Comparison of ENCODE assay signal across 8 cellular contexts in genomic region chr9:133992780-133993634, GRCh38. TPM values are rescaled to one million over a fixed set of nuclear protein-coding genes. Genes with fewer than 3 reads are reported as not detected.
DNase-seq lines count a peak whose midpoint lies in the region; ATAC-seq and TF ChIP-seq lines count a peak whose summit lies in the region.

No MANE protein-coding gene starts in this region.

- H2AFZ ChIP-seq in hepatocyte: peak overlapping the region; percentile 94

- ATAC-seq in HG02642 (IDR thresholded peaks at IDR 0.05; ENCODE audit: poor library complexity, unreplicated experiment) (peak; percentile 61), T-helper 17 cell (peak; percentile 84), gastrocnemius medialis (peak; percentile 53 to 57)

- in situ Hi-C loops in gastrocnemius medialis (cut with MboI; ENCODE audit: low sequenced_read_pairs in 4 of 4): loop anchor here in 3 of 4 donors (10.0 kb wide), 1 partner anchor 198 kb away; no protein-coding TSS in a partner anchor

- TF ChIP-seq CTCF in GM10266 (IDR thresholded peaks at IDR 0.05; ENCODE audit: control insufficient read depth, insufficient read depth, low read depth, missing control alignments) (peak; percentile 57), hepatocyte (IDR thresholded peaks at IDR 0.05; ENCODE audit: poor library complexity) (peak; percentile 57), gastrocnemius medialis (IDR thresholded peaks at IDR 0.05 in 4 of 5, conservative IDR thresholded peaks at IDR 0.05 in 1 of 5) (peak in 1 of 5 experiments; percentile 21)

- H3K4me3 ChIP-seq in hepatocyte (peak overlapping the region; percentile 100), gastrocnemius medialis (peak overlapping the region; percentile 64 to 80 (median 72))

- peaks cover 29% of the 10 kb centered on the region for H4K20me1 ChIP-seq in hepatocyte (ENCODE audit: insufficient read depth, poor library complexity, severe bottlenecking)

- H3K9me3 ChIP-seq in T-helper 17 cell (ENCODE audit: control insufficient read depth, low read length, poor library complexity, severe bottlenecking): no peaks in the 10 kb centered on the region
- no peaks in the 10 kb centered on the region for H3K9me3 ChIP-seq in hepatocyte (ENCODE audit: low read depth)
- no peaks in the 10 kb centered on the region for H3K9me3 ChIP-seq in gastrocnemius medialis

- H3K4me1 ChIP-seq in hepatocyte (ENCODE audit: insufficient read depth) (peaks cover 16% of the 10 kb centered on the region), gastrocnemius medialis (peaks cover 9 to 20% of the 10 kb centered on the region in 2 donors)

- no peaks in the 10 kb centered on the region for H3K36me3 Mint-ChIP-seq in T-helper 17 cell (ENCODE audit: low read depth)

- H3K27ac ChIP-seq in angular gyrus (ENCODE audit: low read depth, low read length) (peak overlapping the region; percentile 40), hepatocyte (peak overlapping the region; percentile 98), gastrocnemius medialis (peak overlapping the region; percentile 74 to 83 (median 77))

- H3K36me3 ChIP-seq in hepatocyte (replicated peaks; ENCODE audit: insufficient read depth, low read depth) (no peaks in the 10 kb centered on the region), gastrocnemius medialis (no peaks in the 10 kb centered on the region)

- intact Hi-C loops in gastrocnemius medialis (cut with DNase I; ENCODE audit: low total_unique reads): loop anchor here (10.0 kb wide), 1 partner anchor 102 kb away; no protein-coding TSS in a partner anchor

- H3K27me3 ChIP-seq in hepatocyte (no peaks in the 10 kb centered on the region), gastrocnemius medialis (peaks cover 11 to 33% (median 33%) of the 10 kb centered on the region in 3 donors)

- peak; percentile 14 to 15 for TF ChIP-seq POLR2A in gastrocnemius medialis (IDR thresholded peaks at IDR 0.05)

- no peaks in the 10 kb centered on the region for H3K9me2 ChIP-seq in hepatocyte (replicated peaks; ENCODE audit: insufficient read depth)

- peaks cover 5% of the 10 kb centered on the region for H3K27me3 Mint-ChIP-seq in T-helper 17 cell

- H3K4me2 ChIP-seq in hepatocyte: peak overlapping the region; percentile 100

- peaks cover 2% of the 10 kb centered on the region for H3K4me1 Mint-ChIP-seq in T-helper 17 cell

- H3K4me3 Mint-ChIP-seq in T-helper 17 cell: peak overlapping the region; percentile 80

- H3K79me2 ChIP-seq in hepatocyte: peaks cover 36% of the 10 kb centered on the region

- DNase-seq in GM10266 (ENCODE audit: extremely low spot score) (peak; percentile 95), NCI-H1417 treated with DMSO at 0.1 percent for 48 hours (lab: John Stamatoyannopoulos, UW) (peak; percentile 39), T-helper 17 cell (peak; percentile 34 to 73 (median 62)), hepatocyte (ENCODE audit: low spot score) (peak; percentile 93), gastrocnemius medialis (peak; percentile 47 to 63), NCI-H187 treated with DMSO at 0.1 percent for 48 hours (lab: John Stamatoyannopoulos, UW) (no peak)

- whole genome bisulfite sequencing in hepatocyte (ENCODE audit: low lambda C conversion rate, missing lambda C conversion rate): 1% methylated on average over 33 of the region's 74 CpGs

- no peak overlapping the region for H3K27ac Mint-ChIP-seq in T-helper 17 cell

RNA-seq across cellular contexts. Expression of gene VAV2, which starts 0.9 kb away (rescaled TPM):
- 1 to 10 TPM; 3.5 to 5.5 TPM for total RNA-seq in T-helper 17 cell
- total RNA-seq in hepatocyte: 22.2 and 24.9 TPM in 2 replicates
- 27.5 and 27.7 TPM in 2 replicates for polyA plus RNA-seq in hepatocyte
- total RNA-seq in gastrocnemius medialis: 1 to 10 TPM in 2 of 4 donors, under 1 TPM in 2; 0.51 to 1.2 (median 0.97) TPM

RNA-seq across cellular contexts. Expression of gene BRD3OS, which starts 32.3 kb away (rescaled TPM):
- total RNA-seq in T-helper 17 cell (10 to 100 TPM in 1 of 2 donors, 1 to 10 TPM in 1; 7.7 to 10.2 TPM), hepatocyte (13.4 and 14.9 TPM in 2 replicates), gastrocnemius medialis (1 to 10 TPM in 3 of 4 donors, under 1 TPM in 1; 0.76 to 9.3 (median 5.8) TPM)
- polyA plus RNA-seq in hepatocyte: 13.3 and 13.4 TPM in 2 replicates

Comparison
In these comparisons a context has a peak if more than half of its experiments do, and no peak if none do; other contexts are left out.
1. H3K27ac ChIP-seq: peak in every context shown above with its lines; median percentile 98 in hepatocyte; 77 in gastrocnemius medialis; 40 in angular gyrus.